13 cellular contexts compared by ENCODE assay signal in genomic region chr16:58222532-58223316, GRCh38. TPM values are rescaled to one million over a fixed set of nuclear protein-coding genes. Genes with fewer than 3 reads are reported as not detected.
DNase-seq lines count a peak whose midpoint lies in the region; ATAC-seq and TF ChIP-seq lines count a peak whose summit lies in the region.
"Had no signal": no experiment of that assay in that cellular context is flagged by ENCODE, and none has a peak within 500 bp of the region (broad histone marks: within the 10 kb centered on the region; RNA-seq: fewer than 3 reads in every experiment).

No MANE protein-coding gene starts in this region.

- no peak overlapping the region for H2BK5ac ChIP-seq in mesenchymal stem cell (ENCODE audit: low read depth, low read length, poor library complexity, severe bottlenecking)

- H3K36me3 ChIP-seq in mesenchymal stem cell (ENCODE audit: control insufficient read depth in 1 of 2, insufficient read depth in 2 of 2, low read depth in 1 of 2, low read length in 2 of 2) = no peaks in the 10 kb centered on the region

- H3K27ac Mint-ChIP-seq in HFFc6 = no peak overlapping the region
- H3K27ac Mint-ChIP-seq: activated CD4-positive, alpha-beta T cell treated with anti-CD3 and anti-CD28 coated beads, Interleukin-2, amount 10 ng/mL, durations not matched to agents 7 days and 5 days; CD14-positive monocyte; T-helper 1 cell treated with Interleukin-12 subunit alpha and Interleukin-12 subunit beta and Interleukin-4 antibody, amounts not matched to agents 30 μg/mL and 1 μg/mL, for 36 hours had no signal

- H3K4ac ChIP-seq in mesenchymal stem cell (ENCODE audit: low read depth in 1 of 2, low read length in 2 of 2) = no peak overlapping the region

- no peaks in the 10 kb centered on the region for H3K9me3 Mint-ChIP-seq in HFFc6
- H3K9me3 Mint-ChIP-seq: activated CD4-positive, alpha-beta T cell treated with anti-CD3 and anti-CD28 coated beads, Interleukin-2, amount 10 ng/mL, durations not matched to agents 7 days and 5 days; T-helper 1 cell treated with Interleukin-12 subunit alpha and Interleukin-12 subunit beta and Interleukin-4 antibody, amounts not matched to agents 30 μg/mL and 1 μg/mL, for 36 hours had no signal

- no peak overlapping the region for H3K4me3 Mint-ChIP-seq in HFFc6
- H3K4me3 Mint-ChIP-seq: activated CD4-positive, alpha-beta T cell treated with anti-CD3 and anti-CD28 coated beads, Interleukin-2, amount 10 ng/mL, durations not matched to agents 7 days and 5 days; CD14-positive monocyte; T-helper 1 cell treated with Interleukin-12 subunit alpha and Interleukin-12 subunit beta and Interleukin-4 antibody, amounts not matched to agents 30 μg/mL and 1 μg/mL, for 36 hours had no signal

- H3K4me1 Mint-ChIP-seq in HFFc6 (ENCODE audit: low read depth) = no peaks in the 10 kb centered on the region
- H3K4me1 Mint-ChIP-seq: activated CD4-positive, alpha-beta T cell treated with anti-CD3 and anti-CD28 coated beads, Interleukin-2, amount 10 ng/mL, durations not matched to agents 7 days and 5 days; CD14-positive monocyte had no signal

- H3K79me1 ChIP-seq in mesenchymal stem cell (replicated peaks; ENCODE audit: low read length, poor library complexity, severe bottlenecking) = no peaks in the 10 kb centered on the region

- H3K36me3 Mint-ChIP-seq in HFFc6 (ENCODE audit: low read depth) = no peaks in the 10 kb centered on the region
- H3K36me3 Mint-ChIP-seq: CD14-positive monocyte had no signal

- H3K27ac ChIP-seq in mesenchymal stem cell (ENCODE audit: low read length, poor library complexity, severe bottlenecking) = no peak overlapping the region

- 63% methylated on average over 6 of the region's 7 CpGs for WGBS in mesenchymal stem cell

- no peak overlapping the region for H2BK15ac ChIP-seq in mesenchymal stem cell (ENCODE audit: low read depth, poor library complexity, severe bottlenecking)

- in situ Hi-C loops in Caki2 (cut with HindIII; ENCODE audit: low pct_unique_long_range_greater_than_20kb, low sequenced_read_pairs) = no loop called here

- no peak for ATAC-seq in HG03025 (IDR thresholded peaks at IDR 0.05; ENCODE audit: low FRiP score, unreplicated experiment)

- no peak overlapping the region for H4K91ac ChIP-seq in mesenchymal stem cell (ENCODE audit: low read length)

- H2AFZ ChIP-seq in mesenchymal stem cell (ENCODE audit: low read depth, low read length) = no peak overlapping the region

- DNase-seq in Caki2 (ENCODE audit: low read depth) (peak; percentile 12), HT1080 (ENCODE audit: low read depth) (peak; percentile 19), choroid plexus epithelial cell (ENCODE audit: low read depth) (peak; percentile 45), mesenchymal stem cell (peak; percentile 7), NCI-H1930 (lab: John Stamatoyannopoulos, UW) (no peak), GF-D8 (lab: John Stamatoyannopoulos, UW) (no peak), HFFc6 (no peak)
- DNase-seq: activated CD4-positive, alpha-beta T cell treated with anti-CD3 and anti-CD28 coated beads, Interleukin-2, amount 10 ng/mL, durations not matched to agents 7 days and 5 days; NCI-H1694; nucleus accumbens had no signal

- H2AK5ac ChIP-seq in mesenchymal stem cell (ENCODE audit: low read length, severe bottlenecking) = no peak overlapping the region

- H3K4me3 ChIP-seq in choroid plexus epithelial cell (ENCODE audit: low read depth, low read length) (no peak overlapping the region), mesenchymal stem cell (ENCODE audit: insufficient read depth in 1 of 2, low read depth in 1 of 2, low read length in 2 of 2) (no peak overlapping the region)

- no peak overlapping the region for H3K14ac ChIP-seq in mesenchymal stem cell (ENCODE audit: low read length in 2 of 2)

- no peak overlapping the region for H3K9ac ChIP-seq in mesenchymal stem cell (ENCODE audit: low read length)

- no peak for TF ChIP-seq CTCF in choroid plexus epithelial cell (conservative IDR thresholded peaks at IDR 0.05; ENCODE audit: low read depth, low read length)
- TF ChIP-seq CTCF in HFFc6 (IDR thresholded peaks at IDR 0.05) = no peak

- no peak overlapping the region for H2BK120ac ChIP-seq in mesenchymal stem cell (ENCODE audit: low read depth, low read length)

- H3K4me2 ChIP-seq in mesenchymal stem cell (ENCODE audit: low read length, poor library complexity, severe bottlenecking) = no peak overlapping the region

- H4K8ac ChIP-seq in mesenchymal stem cell (ENCODE audit: low read length) = no peak overlapping the region

- H3K23ac ChIP-seq in mesenchymal stem cell (ENCODE audit: low read length in 2 of 2) = no peak overlapping the region

- peaks cover 22 to 44% of the 10 kb centered on the region in 2 experiments for H3K27me3 ChIP-seq in mesenchymal stem cell (ENCODE audit: control insufficient read depth in 1 of 2, insufficient read depth in 1 of 2, low read length in 2 of 2)

- peaks cover 4% of the 10 kb centered on the region for H3K4me1 ChIP-seq in mesenchymal stem cell (ENCODE audit: control insufficient read depth, insufficient read depth, low read depth, low read length)

- H3K27me3 Mint-ChIP-seq in HFFc6 (ENCODE audit: insufficient read depth) = peaks cover 44% of the 10 kb centered on the region

- H3K18ac ChIP-seq in mesenchymal stem cell (ENCODE audit: low read depth in 1 of 2, low read length in 2 of 2) = no peak overlapping the region

- H3K9me3 ChIP-seq in mesenchymal stem cell (ENCODE audit: control insufficient read depth, low read length) = no peaks in the 10 kb centered on the region

- no peak overlapping the region for H2BK12ac ChIP-seq in mesenchymal stem cell (ENCODE audit: low read length in 2 of 2)

RNA-seq across cellular contexts. Expression of gene CSNK2A2, which starts 24.8 kb away (rescaled TPM):
- 18.5 and 30.6 TPM in 2 replicates for total RNA-seq in Caki2 (2014; rRNA removed; shearing (Covaris generic); ENCODE audit: low replicate concordance)
- 19.1 and 25.4 TPM in 2 replicates for total RNA-seq in HT1080 (2014; rRNA removed; shearing (Covaris generic))
- 49.8 and 70.3 TPM in 2 replicates for polyA plus RNA-seq in HT1080 (2015; cell fraction: cytosol; rRNA removed)
- polyA plus RNA-seq in HT1080 (2015; cell fraction: nucleus; rRNA removed) = 44.2 and 52.7 TPM in 2 replicates
- polyA plus RNA-seq in mesenchymal stem cell (2013, experiment 1 of 2) = 47.4 TPM
- 45.7 TPM for polyA plus RNA-seq in mesenchymal stem cell (2013, experiment 2 of 2)
- total RNA-seq in HFFc6 (2021; fragmentation: NEBNext Ultra II Directional; extraction: Animal tissue kit (Norgen Biotek cat#: 25700)) = 10 to 100 TPM; 57.7 to 66.8 (median 61.2) TPM

Comparison
In these comparisons a context has a peak if more than half of its experiments do, and no peak if none do; other contexts are left out.
1. DNase-seq: peak in Caki2 (single experiment), HT1080 (single experiment), choroid plexus epithelial cell (single experiment) and mesenchymal stem cell (single experiment); none in NCI-H1930 (0 of 2), GF-D8 (single experiment) and HFFc6 (single experiment).